ENCODE assay signal across 8 cellular contexts in the genomic region with DNA sequence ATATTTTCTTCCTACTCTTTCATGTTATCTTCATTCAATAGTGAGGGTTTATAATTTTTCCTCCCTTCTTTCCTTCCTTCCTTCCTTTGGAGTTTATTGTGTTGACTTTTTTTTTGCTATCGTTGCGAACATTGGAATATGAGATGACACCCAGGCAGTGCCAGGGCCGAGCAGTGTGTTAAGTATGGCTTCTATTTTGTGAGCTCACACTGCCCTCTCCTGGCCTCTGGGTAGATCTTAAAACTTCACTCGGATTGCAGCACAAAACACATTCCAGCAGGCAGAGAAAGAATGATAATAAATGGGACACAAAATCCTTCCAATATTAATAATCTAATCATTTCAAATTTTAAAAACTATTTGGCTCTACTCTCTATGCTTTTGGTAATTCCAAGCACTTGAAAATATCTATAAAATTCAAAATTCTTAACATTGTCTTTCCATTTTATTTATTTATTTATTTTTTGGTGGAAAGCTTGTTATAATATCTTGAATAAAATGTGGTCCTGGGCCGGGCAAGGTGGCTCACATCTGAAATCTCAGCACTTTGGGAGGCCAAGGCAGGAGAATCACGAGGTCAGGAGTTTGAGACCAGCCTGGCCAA.
A peak's percentile ranks its signal among the peaks of the same experiment; 100 is the strongest.
DNase-seq lines count a peak whose midpoint lies in the region; ATAC-seq and TF ChIP-seq lines count a peak whose summit lies in the region.

No MANE protein-coding gene starts in this region.

- intact Hi-C loops in heart left ventricle (cut with DNase I) = loop anchor here (1.0 to 10.0 kb wide), 14 partner anchors 364 to 677 kb away; no protein-coding TSS in a partner anchor

- H3K27ac Mint-ChIP-seq in activated naive CD4-positive, alpha-beta T cell treated with anti-CD3 and anti-CD28 coated beads, Interleukin-2, amount 50 U/mL, for 72 hours = no peak overlapping the region

- H2AFZ ChIP-seq in MM.1S (ENCODE audit: low read length) = no peak overlapping the region
- H2AFZ ChIP-seq in SK-N-SH (ENCODE audit: low read depth) = no peak overlapping the region

- 0 out of 2 replicates have a peak, but pooled peaks cover 8% of the 10 kb centered on the region for H3F3A ChIP-seq in MM.1S (ENCODE audit: insufficient read depth, low read length)
- H3F3A ChIP-seq in SK-N-SH (replicated peaks; ENCODE audit: insufficient read depth) = no peaks in the 10 kb centered on the region

- no peaks in the 10 kb centered on the region for H3K36me3 Mint-ChIP-seq in activated naive CD4-positive, alpha-beta T cell treated with anti-CD3 and anti-CD28 coated beads, Interleukin-2, amount 50 U/mL, for 72 hours

- peak; percentile 70 for DNase-seq in COLO668 (lab: John Stamatoyannopoulos, UW; ENCODE audit: unreplicated experiment)
- peak; percentile 78 for DNase-seq in MM.1S
- peak; percentile 52 for DNase-seq in SK-N-SH
- peak in 1 of 2 donors; percentile 46 for DNase-seq in activated naive CD4-positive, alpha-beta T cell treated with anti-CD3 and anti-CD28 coated beads, Interleukin-2, amount 50 U/mL, for 72 hours (ENCODE audit: low spot score in 2 of 2)
- DNase-seq in heart left ventricle = peak in 4 of 5 donors; percentile 60 to 75 (median 66)
- DNase-seq in renal cortical epithelial cell (ENCODE audit: low read depth) = peak; percentile 67

- TF ChIP-seq RAD21 in SK-N-SH (IDR thresholded peaks at IDR 0.05; ENCODE audit: low read length) = peak; percentile 88

- H3K27me3 ChIP-seq in MM.1S (replicated peaks; ENCODE audit: insufficient read depth, low read length) (no peaks in the 10 kb centered on the region), SK-N-SH (ENCODE audit: insufficient read depth) (no peaks in the 10 kb centered on the region; the same call in 1 of the 2 replicates), heart left ventricle (no peaks in the 10 kb centered on the region)

- H3K79me2 ChIP-seq in MM.1S (ENCODE audit: low read length) = no peaks in the 10 kb centered on the region
- no peaks in the 10 kb centered on the region for H3K79me2 ChIP-seq in SK-N-SH (ENCODE audit: insufficient read depth)

- no peaks in the 10 kb centered on the region for H3K9me2 ChIP-seq in MM.1S (replicated peaks; ENCODE audit: insufficient read depth, low read length)
- H3K9me2 ChIP-seq in SK-N-SH = no peaks in the 10 kb centered on the region

- no peak for TF ChIP-seq POLR2A in heart left ventricle (IDR thresholded peaks at IDR 0.05)

- peak; percentile 64 for TF ChIP-seq CTCF in MM.1S (IDR thresholded peaks at IDR 0.05; ENCODE audit: low read length)
- TF ChIP-seq CTCF in SK-N-SH (IDR thresholded peaks at IDR 0.05) = peak; percentile 78
- TF ChIP-seq CTCF in heart left ventricle (IDR thresholded peaks at IDR 0.05) = peak; percentile 47 to 79 (median 62)

- ATAC-seq in GM21619 (IDR thresholded peaks at IDR 0.05; ENCODE audit: unreplicated experiment) (peak; percentile 56), heart left ventricle (peak; percentile 88 to 94 (median 91)), GM18858 (IDR thresholded peaks at IDR 0.05; ENCODE audit: unreplicated experiment) (no peak)
- peak; percentile 73 to 75 for ATAC-seq in activated naive CD4-positive, alpha-beta T cell treated with anti-CD3 and anti-CD28 coated beads, Interleukin-2, amount 50 U/mL, for 72 hours

- POLR2A ChIA-PET in SK-N-SH (lab: Yijun Ruan, JAX) = no interaction called here

- CTCF ChIA-PET in SK-N-SH (lab: Yijun Ruan, JAX) = interaction anchor here (0.6 to 1.5 kb wide), 18 partner anchors 9 to 998 kb away, joined by 3 to 7 read pairs (median 4); no protein-coding TSS in a partner anchor

- H4K20me1 ChIP-seq in MM.1S (ENCODE audit: insufficient read depth, low read length) = no peaks in the 10 kb centered on the region
- no peaks in the 10 kb centered on the region for H4K20me1 ChIP-seq in SK-N-SH (ENCODE audit: insufficient read depth)

- H3K4me2 ChIP-seq in MM.1S (ENCODE audit: low read depth, low read length) = peak overlapping the region; percentile 17; the same call in 1 of the 2 replicates
- H3K4me2 ChIP-seq in SK-N-SH = no peak overlapping the region

- H3K36me3 ChIP-seq in MM.1S (replicated peaks; ENCODE audit: insufficient read depth, low read length) (no peaks in the 10 kb centered on the region), SK-N-SH (replicated peaks in 1 of 2; ENCODE audit: control insufficient read depth in 1 of 2, insufficient read depth in 2 of 2, low read length in 1 of 2) (no peaks in the 10 kb centered on the region), heart left ventricle (no peaks in the 10 kb centered on the region)

- no peak overlapping the region for H3K9ac ChIP-seq in MM.1S (ENCODE audit: low read length)
- H3K9ac ChIP-seq in SK-N-SH = no peak overlapping the region

- H3K9me3 Mint-ChIP-seq in activated naive CD4-positive, alpha-beta T cell treated with anti-CD3 and anti-CD28 coated beads, Interleukin-2, amount 50 U/mL, for 72 hours = no peaks in the 10 kb centered on the region

- no peak for TF ChIP-seq EP300 in SK-N-SH (IDR thresholded peaks at IDR 0.05; ENCODE audit: borderline replicate concordance in 1 of 2, low read depth in 1 of 2, low read length in 1 of 2)

- H3K4me1 ChIP-seq in MM.1S (ENCODE audit: low read length) (peaks cover 24% of the 10 kb centered on the region), SK-N-SH (ENCODE audit: control insufficient read depth in 1 of 2, insufficient read depth in 2 of 2, low read depth in 1 of 2, low read length in 1 of 2) (no peaks in the 10 kb centered on the region; a peak in 1 of 4 replicates), heart left ventricle (peaks cover 0 to 9% (median 0%) of the 10 kb centered on the region in 12 donors)

- H3K9me3 ChIP-seq in MM.1S (replicated peaks; ENCODE audit: insufficient read depth, low read length) (no peaks in the 10 kb centered on the region), SK-N-SH (no peaks in the 10 kb centered on the region), heart left ventricle (no peaks in the 10 kb centered on the region)

- 1% methylated on average over 6 of the region's 6 CpGs for WGBS in SK-N-SH (ENCODE audit: low lambda C conversion rate)
- WGBS in heart left ventricle, 4 donors = 9 to 15% (median 10%) methylated on average over 6 of the region's 6 CpGs

- no peak overlapping the region for H3K4me3 ChIP-seq in MM.1S (ENCODE audit: low read length)
- H3K4me3 ChIP-seq in SK-N-SH (ENCODE audit: low read depth in 2 of 2, low read length in 1 of 2) = peak overlapping the region in 1 of 2 experiments; percentile 46; a peak in 1 of 4 replicates
- no peak overlapping the region for H3K4me3 ChIP-seq in heart left ventricle

- H3K27ac ChIP-seq in MM.1S (ENCODE audit: low read length) = no peak overlapping the region
- H3K27ac ChIP-seq in SK-N-SH (ENCODE audit: low read depth in 2 of 2, low read length in 1 of 2) = no peak overlapping the region
- no peak overlapping the region for H3K27ac ChIP-seq in heart left ventricle

TF ChIP-seq in SK-N-SH, 30 proteins besides CTCF, POLR2A, EP300 and RAD21:
- TF ChIP-seq GATA2 (CRISPR knock-in tag; IDR thresholded peaks at IDR 0.05) = no peak
- TF ChIP-seq SMC3 (IDR thresholded peaks at IDR 0.05; ENCODE audit: low read depth, low read length) = peak; percentile 65
